5 cellular contexts compared by ENCODE assay signal in the genomic region with DNA sequence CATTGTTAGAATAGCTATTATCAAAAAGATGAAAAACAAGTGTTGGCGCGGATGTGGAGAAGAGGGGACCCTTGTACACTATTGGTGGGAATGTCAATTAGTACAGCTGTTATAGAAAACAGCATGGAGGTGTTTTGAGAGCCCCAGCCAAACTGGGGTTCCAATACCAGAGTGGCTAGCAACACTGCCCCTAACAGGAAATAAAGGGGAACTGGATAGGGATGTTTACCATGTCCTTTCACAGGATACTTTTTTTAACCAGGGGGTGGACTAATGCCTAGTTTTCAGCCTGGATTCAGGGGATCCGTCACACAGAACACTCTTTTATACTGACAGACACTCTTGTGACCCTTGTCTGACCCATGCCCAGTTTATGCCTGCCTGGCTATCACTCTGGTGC.
DNase-seq lines count a peak whose midpoint lies in the region; ATAC-seq and TF ChIP-seq lines count a peak whose summit lies in the region.
"Had no signal": no experiment of that assay in that cellular context is flagged by ENCODE, and none has a peak within 500 bp of the region (broad histone marks: within the 10 kb centered on the region; RNA-seq: fewer than 3 reads in every experiment).

No MANE protein-coding gene starts in this region.

- ATAC-seq in SK-N-SH treated with all-trans-retinoic acid at 6 μM for 48 hours, result peak; percentile 46; the same call in 1 of the 3 replicates
- ATAC-seq: pancreas had no signal

- peak; percentile 16 to 26 for DNase-seq in AML-193 (lab: John Stamatoyannopoulos, UW)
- DNase-seq in NCI-H1930 (lab: John Stamatoyannopoulos, UW), result no peak
- DNase-seq in DMS79 treated with DMSO at 0.1 percent for 48 hours (lab: John Stamatoyannopoulos, UW), result no peak
- DNase-seq: pancreas had no signal

TF ChIP-seq in SK-N-SH treated with all-trans-retinoic acid at 6 μM for 48 hours, 23 proteins besides CTCF, POLR2A, EP300 and RAD21:
- no peak for TF ChIP-seq ZNF8 (CRISPR knock-in tag; IDR thresholded peaks at IDR 0.05)
- no peak for TF ChIP-seq ZC3H10 (CRISPR knock-in tag; IDR thresholded peaks at IDR 0.05)
- no peak for TF ChIP-seq RARB (CRISPR knock-in tag; IDR thresholded peaks at IDR 0.05)
- TF ChIP-seq POU6F1 (CRISPR knock-in tag; IDR thresholded peaks at IDR 0.05; ENCODE audit: borderline replicate concordance, low read depth), result no peak
- no peak for TF ChIP-seq ZFP3 (CRISPR knock-in tag; IDR thresholded peaks at IDR 0.05)
- TF ChIP-seq GLIS3 (CRISPR knock-in tag; IDR thresholded peaks at IDR 0.05), result no peak
- no peak for TF ChIP-seq ZNF565 (CRISPR knock-in tag; conservative IDR thresholded peaks at IDR 0.05; ENCODE audit: low read depth)
- no peak for TF ChIP-seq CSRNP3 (CRISPR knock-in tag; IDR thresholded peaks at IDR 0.05)
- TF ChIP-seq SNAI2 (CRISPR knock-in tag; IDR thresholded peaks at IDR 0.05), result no peak
- no peak for TF ChIP-seq OSR1 (CRISPR knock-in tag; IDR thresholded peaks at IDR 0.05)
- no peak for TF ChIP-seq ZNF70 (CRISPR knock-in tag; IDR thresholded peaks at IDR 0.05)
- TF ChIP-seq ISL1 (CRISPR knock-in tag; IDR thresholded peaks at IDR 0.05), result no peak
- TF ChIP-seq BACH2 (CRISPR knock-in tag; IDR thresholded peaks at IDR 0.05; ENCODE audit: borderline replicate concordance), result no peak
- no peak for TF ChIP-seq TSHZ2 (CRISPR knock-in tag; IDR thresholded peaks at IDR 0.05)
- no peak for TF ChIP-seq ARNTL (CRISPR knock-in tag; IDR thresholded peaks at IDR 0.05; ENCODE audit: borderline replicate concordance, low read depth)
- no peak for TF ChIP-seq ZFP30 (CRISPR knock-in tag; IDR thresholded peaks at IDR 0.05)
- TF ChIP-seq ESRRG (CRISPR knock-in tag; IDR thresholded peaks at IDR 0.05), result no peak
- TF ChIP-seq, protein P1, sequence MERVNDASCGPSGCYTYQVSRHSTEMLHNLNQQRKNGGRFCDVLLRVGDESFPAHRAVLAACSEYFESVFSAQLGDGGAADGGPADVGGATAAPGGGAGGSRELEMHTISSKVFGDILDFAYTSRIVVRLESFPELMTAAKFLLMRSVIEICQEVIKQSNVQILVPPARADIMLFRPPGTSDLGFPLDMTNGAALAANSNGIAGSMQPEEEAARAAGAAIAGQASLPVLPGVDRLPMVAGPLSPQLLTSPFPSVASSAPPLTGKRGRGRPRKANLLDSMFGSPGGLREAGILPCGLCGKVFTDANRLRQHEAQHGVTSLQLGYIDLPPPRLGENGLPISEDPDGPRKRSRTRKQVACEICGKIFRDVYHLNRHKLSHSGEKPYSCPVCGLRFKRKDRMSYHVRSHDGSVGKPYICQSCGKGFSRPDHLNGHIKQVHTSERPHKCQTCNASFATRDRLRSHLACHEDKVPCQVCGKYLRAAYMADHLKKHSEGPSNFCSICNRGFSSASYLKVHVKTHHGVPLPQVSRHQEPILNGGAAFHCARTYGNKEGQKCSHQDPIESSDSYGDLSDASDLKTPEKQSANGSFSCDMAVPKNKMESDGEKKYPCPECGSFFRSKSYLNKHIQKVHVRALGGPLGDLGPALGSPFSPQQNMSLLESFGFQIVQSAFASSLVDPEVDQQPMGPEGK (CRISPR knock-in tag; IDR thresholded peaks at IDR 0.05; ENCODE audit: borderline replicate concordance), result no peak

Comparison
In these comparisons a context has a peak if more than half of its experiments do, and no peak if none do; other contexts are left out.
1. DNase-seq: peak in AML-193 (2 of 2); none in NCI-H1930 (0 of 2) and DMS79 treated with DMSO at 0.1 percent for 48 hours (single experiment).